In the genomic region with DNA sequence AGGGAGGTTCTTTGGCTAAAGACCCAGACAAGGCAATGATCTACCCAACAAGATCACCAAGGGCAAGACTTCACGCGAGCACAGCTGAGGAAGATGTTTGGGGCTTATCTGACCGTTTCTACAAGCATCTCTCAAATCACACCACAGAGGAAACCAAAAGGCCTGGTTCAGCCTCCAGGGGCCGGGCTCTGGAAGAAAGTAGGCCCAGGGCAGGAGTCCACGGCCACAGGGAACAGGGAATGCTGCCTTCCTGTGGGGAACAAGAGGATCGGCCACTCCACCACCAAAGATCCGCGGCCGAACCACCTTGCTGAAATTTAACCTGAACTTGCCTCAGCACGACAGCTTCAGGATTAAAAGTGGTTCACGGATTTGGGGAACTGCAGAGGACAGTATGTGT, we compare ENCODE assay signal across 1 cellular context.
TF ChIP-seq lines count a peak whose summit lies in the region.

No MANE protein-coding gene starts in this region.

TF ChIP-seq in H1, 55 proteins besides CTCF, POLR2A, EP300 and RAD21 (continued from another document):
- TF ChIP-seq, protein P1, sequence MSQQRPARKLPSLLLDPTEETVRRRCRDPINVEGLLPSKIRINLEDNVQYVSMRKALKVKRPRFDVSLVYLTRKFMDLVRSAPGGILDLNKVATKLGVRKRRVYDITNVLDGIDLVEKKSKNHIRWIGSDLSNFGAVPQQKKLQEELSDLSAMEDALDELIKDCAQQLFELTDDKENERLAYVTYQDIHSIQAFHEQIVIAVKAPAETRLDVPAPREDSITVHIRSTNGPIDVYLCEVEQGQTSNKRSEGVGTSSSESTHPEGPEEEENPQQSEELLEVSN (IDR thresholded peaks at IDR 0.05), result no peak
- TF ChIP-seq CBX8 (IDR thresholded peaks at IDR 0.05; ENCODE audit: borderline replicate concordance, low read depth, low read length) (no peak), SRF (IDR thresholded peaks at IDR 0.05; ENCODE audit: low read depth, low read length) (no peak), NRF1 (IDR thresholded peaks at IDR 0.05; ENCODE audit: low read depth, low read length) (no peak), SUZ12 (IDR thresholded peaks at IDR 0.05; ENCODE audit: low read length) (no peak), RFX5 (IDR thresholded peaks at IDR 0.05; ENCODE audit: borderline replicate concordance, low read depth, low read length) (no peak), POU5F1 (IDR thresholded peaks at IDR 0.05; ENCODE audit: low read depth, low read length) (no peak)
- TF ChIP-seq, protein P2, sequence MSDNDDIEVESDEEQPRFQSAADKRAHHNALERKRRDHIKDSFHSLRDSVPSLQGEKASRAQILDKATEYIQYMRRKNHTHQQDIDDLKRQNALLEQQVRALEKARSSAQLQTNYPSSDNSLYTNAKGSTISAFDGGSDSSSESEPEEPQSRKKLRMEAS (IDR thresholded peaks at IDR 0.05), result no peak
